In the genomic region with DNA sequence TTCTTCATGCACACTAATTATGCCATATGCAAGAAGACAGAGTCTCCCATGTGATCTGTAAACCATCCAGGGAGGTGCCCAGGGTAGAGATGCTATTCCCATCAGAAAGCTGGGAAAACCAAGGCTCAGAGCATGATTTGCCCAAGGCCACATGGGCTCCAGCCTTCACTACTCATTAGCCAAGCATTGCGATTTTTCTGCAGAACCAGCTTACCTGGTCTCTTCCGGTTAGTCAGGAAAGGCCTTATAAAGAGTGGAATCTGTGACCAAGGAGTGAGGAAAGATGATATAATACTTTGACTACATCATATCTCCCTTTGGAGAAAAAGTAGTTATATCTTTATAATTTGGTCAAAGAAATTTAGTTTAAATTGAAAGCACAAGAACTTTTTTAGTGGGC, we compare ENCODE assay signal across 1 cellular context.
TF ChIP-seq lines count a peak whose summit lies in the region.

No MANE protein-coding gene starts in this region.

TF ChIP-seq in IMR-90, 13 proteins besides CTCF, POLR2A, EP300 and RAD21:
- TF ChIP-seq BHLHE40 (IDR thresholded peaks at IDR 0.05; ENCODE audit: low read depth, low read length) (no peak), RFX5 (IDR thresholded peaks at IDR 0.05; ENCODE audit: low read depth, low read length) (no peak), MXI1 (IDR thresholded peaks at IDR 0.05; ENCODE audit: borderline replicate concordance, low read depth, low read length) (no peak), MAZ (IDR thresholded peaks at IDR 0.05; ENCODE audit: borderline replicate concordance, low read depth, low read length) (no peak), RCOR1 (IDR thresholded peaks at IDR 0.05; ENCODE audit: insufficient replicate concordance, low read length) (no peak), CEBPB (IDR thresholded peaks at IDR 0.05; ENCODE audit: low read depth, low read length) (no peak), NFE2L2 (IDR thresholded peaks at IDR 0.05; ENCODE audit: low read depth, low read length) (no peak), SMC3 (IDR thresholded peaks at IDR 0.05; ENCODE audit: low read depth, low read length) (no peak), FOS (IDR thresholded peaks at IDR 0.05; ENCODE audit: low read depth, low read length) (no peak), MAFK (IDR thresholded peaks at IDR 0.05; ENCODE audit: low read depth, low read length) (no peak), CHD1 (IDR thresholded peaks at IDR 0.05; ENCODE audit: low read depth, low read length) (no peak)
- TF ChIP-seq, protein P1, sequence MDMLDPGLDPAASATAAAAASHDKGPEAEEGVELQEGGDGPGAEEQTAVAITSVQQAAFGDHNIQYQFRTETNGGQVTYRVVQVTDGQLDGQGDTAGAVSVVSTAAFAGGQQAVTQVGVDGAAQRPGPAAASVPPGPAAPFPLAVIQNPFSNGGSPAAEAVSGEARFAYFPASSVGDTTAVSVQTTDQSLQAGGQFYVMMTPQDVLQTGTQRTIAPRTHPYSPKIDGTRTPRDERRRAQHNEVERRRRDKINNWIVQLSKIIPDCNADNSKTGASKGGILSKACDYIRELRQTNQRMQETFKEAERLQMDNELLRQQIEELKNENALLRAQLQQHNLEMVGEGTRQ (IDR thresholded peaks at IDR 0.05; ENCODE audit: low read depth, low read length): no peak
- TF ChIP-seq, protein P2, sequence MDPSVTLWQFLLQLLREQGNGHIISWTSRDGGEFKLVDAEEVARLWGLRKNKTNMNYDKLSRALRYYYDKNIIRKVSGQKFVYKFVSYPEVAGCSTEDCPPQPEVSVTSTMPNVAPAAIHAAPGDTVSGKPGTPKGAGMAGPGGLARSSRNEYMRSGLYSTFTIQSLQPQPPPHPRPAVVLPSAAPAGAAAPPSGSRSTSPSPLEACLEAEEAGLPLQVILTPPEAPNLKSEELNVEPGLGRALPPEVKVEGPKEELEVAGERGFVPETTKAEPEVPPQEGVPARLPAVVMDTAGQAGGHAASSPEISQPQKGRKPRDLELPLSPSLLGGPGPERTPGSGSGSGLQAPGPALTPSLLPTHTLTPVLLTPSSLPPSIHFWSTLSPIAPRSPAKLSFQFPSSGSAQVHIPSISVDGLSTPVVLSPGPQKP (IDR thresholded peaks at IDR 0.05; ENCODE audit: borderline replicate concordance, low read depth, low read length): no peak
